In genomic region chr4:144021336-144021990, GRCh38 we compare ENCODE assay signal across 8 cellular contexts. TPM values are rescaled to one million over a fixed set of nuclear protein-coding genes. Genes with fewer than 3 reads are reported as not detected.
DNase-seq lines count a peak whose midpoint lies in the region; ATAC-seq, FAIRE-seq and TF ChIP-seq lines count a peak whose summit lies in the region.
"Not testable (repeated sequence)": the region's sequence is repeated elsewhere in the genome, so short reads cannot be mapped to it uniquely, and the experiment has no call there.

No MANE protein-coding gene starts in this region.

- not testable (repeated sequence) for H3K9ac ChIP-seq in OCI-LY3 (ENCODE audit: low read length); GM12878 (ENCODE audit: control insufficient read depth, insufficient read depth, low read length)

- not testable (repeated sequence) for H3K4me1 Mint-ChIP-seq in osteocyte (ENCODE audit: unreplicated experiment)

- not testable (repeated sequence) for H3K27ac ChIP-seq in OCI-LY3 (ENCODE audit: low read length); GM12878 (ENCODE audit: control insufficient read depth, insufficient read depth); left ventricle myocardium inferior (replicated peaks)

- not testable (repeated sequence) for FAIRE-seq in GM12878 (lab: Jason Lieb, UNC)

- H3K4me2 ChIP-seq in OCI-LY3 (ENCODE audit: low read length): peak overlapping the region; percentile 30; the same call in 1 of the 2 replicates
- H3K4me2 ChIP-seq in GM12878 (ENCODE audit: control insufficient read depth, insufficient read depth): not testable (repeated sequence)

- H3K27ac Mint-ChIP-seq in osteocyte (ENCODE audit: unreplicated experiment): not testable (repeated sequence)

- not testable (repeated sequence) for H3K27me3 ChIP-seq in H7 (ENCODE audit: control insufficient read depth, insufficient read depth, low read length); OCI-LY3 (ENCODE audit: low read depth, low read length); GM12878 (replicated peaks in 1 of 2; ENCODE audit: control insufficient read depth in 2 of 2, insufficient read depth in 2 of 2, low read length in 1 of 2); left ventricle myocardium inferior (ENCODE audit: low read depth)

- SMC1A ChIA-PET in GM12878 (lab: Charles Lee; ENCODE audit: uncharacterized antibody, unreplicated experiment): not testable (repeated sequence)

- H3K36me3 Mint-ChIP-seq in osteocyte (ENCODE audit: unreplicated experiment): not testable (repeated sequence)

- CTCF ChIA-PET in GM12878 (lab: Yijun Ruan, JAX): not testable (repeated sequence)

- not testable (repeated sequence) for TF ChIP-seq EP300 in GM12878 (IDR thresholded peaks at IDR 0.05; ENCODE audit: borderline replicate concordance in 1 of 2, control insufficient read depth in 1 of 2, low read depth in 2 of 2, low read length in 2 of 2)

- H3K9me3 ChIP-seq in OCI-LY3 (ENCODE audit: insufficient read depth, low read length); GM12878 (replicated peaks; ENCODE audit: control insufficient read depth, insufficient read depth, low read length); left ventricle myocardium inferior (replicated peaks): not testable (repeated sequence)

- peak; percentile 42 for TF ChIP-seq CTCF in AG09309 (IDR thresholded peaks at IDR 0.05; ENCODE audit: control insufficient read depth, insufficient read depth, low read depth, low read length, missing control alignments)
- peak; percentile 69 for TF ChIP-seq CTCF in OCI-LY3 (IDR thresholded peaks at IDR 0.05; ENCODE audit: low read depth, low read length)
- peak; percentile 41 to 55 (median 45); a peak in 5 of 6 replicates for TF ChIP-seq CTCF in GM12878 (IDR thresholded peaks at IDR 0.05 in 2 of 3, conservative IDR thresholded peaks at IDR 0.05 in 1 of 3; ENCODE audit: control insufficient read depth in 2 of 3, extremely low read depth in 1 of 3, insufficient read depth in 1 of 3, low read depth in 3 of 3, low read length in 3 of 3)
- peak; percentile 65 for TF ChIP-seq CTCF in left ventricle myocardium inferior (IDR thresholded peaks at IDR 0.05; ENCODE audit: borderline replicate concordance)
- TF ChIP-seq CTCF in osteocyte (IDR thresholded peaks at IDR 0.05): peak; percentile 66

- peak; percentile 50 for TF ChIP-seq RAD21 in GM12878 (IDR thresholded peaks at IDR 0.05; ENCODE audit: insufficient read depth, low read depth, low read length)

- not testable (repeated sequence) for TF ChIP-seq POLR2A in GM12878 (IDR thresholded peaks at IDR 0.05; ENCODE audit: low read depth, low read length)

- H3K27me3 Mint-ChIP-seq in osteocyte (ENCODE audit: unreplicated experiment): peaks cover 20% of the 10 kb centered on the region

- not testable (repeated sequence) for H3K4me3 ChIP-seq in AG09309 (ENCODE audit: control insufficient read depth, low read depth, low read length); H7 (ENCODE audit: insufficient read depth, low read depth, low read length); OCI-LY3 (ENCODE audit: low read length); GM12878; left ventricle myocardium inferior

- H3K36me3 ChIP-seq in H7 (replicated peaks; ENCODE audit: control insufficient read depth, insufficient read depth, low read length); OCI-LY3 (replicated peaks; ENCODE audit: low read depth, low read length); GM12878 (ENCODE audit: control insufficient read depth in 2 of 2, insufficient read depth in 2 of 2, low read length in 1 of 2); left ventricle myocardium inferior: not testable (repeated sequence)

- not testable (repeated sequence) for H3K9me3 Mint-ChIP-seq in osteocyte (ENCODE audit: unreplicated experiment)

- intact Hi-C loops in GM12878 (cut with micrococcal nuclease; ENCODE audit: unreplicated experiment): loop anchor here (1.0 kb wide), 1 partner anchor 247 kb away; no protein-coding TSS in a partner anchor
- intact Hi-C loops in left ventricle myocardium inferior (cut with micrococcal nuclease): not testable (repeated sequence)

- WGBS in GM12878 (ENCODE audit: insufficient coverage, insufficient replicate concordance, low lambda C conversion rate, missing lambda C conversion rate): 0% methylated on average over 4 of the region's 4 CpGs

- H2AFZ ChIP-seq in OCI-LY3 (ENCODE audit: low read depth, low read length); GM12878 (ENCODE audit: control insufficient read depth, low read depth, low read length): not testable (repeated sequence)

- not testable (repeated sequence) for H4K20me1 ChIP-seq in OCI-LY3 (ENCODE audit: insufficient read depth, low read length); GM12878 (ENCODE audit: control insufficient read depth, insufficient read depth)

- not testable (repeated sequence) for BruUV-seq in GM12878 (replicated peaks; lab: Mats Ljungman, UMichigan)

- H3K79me2 ChIP-seq in OCI-LY3 (ENCODE audit: low read length); GM12878 (ENCODE audit: control insufficient read depth, insufficient read depth, low read length): not testable (repeated sequence)

- not testable (repeated sequence) for DNase-seq in AG09309 (ENCODE audit: low read depth); GM12878 (ENCODE audit: low read depth, low spot score); left ventricle myocardium inferior; osteocyte (ENCODE audit: extremely low spot score, unreplicated experiment)
- DNase-seq in H7: peak; percentile 0
- peak; percentile 13 for DNase-seq in HT1080 (ENCODE audit: low read depth)

- in situ Hi-C loops in GM12878 (cut with MboI): not testable (repeated sequence)

- ATAC-seq in GM18498 (IDR thresholded peaks at IDR 0.05; ENCODE audit: unreplicated experiment) (peak; percentile 91), GM12878 (peak; percentile 89)

- RAD21 ChIA-PET in GM12878 (lab: Charles Lee; ENCODE audit: unreplicated experiment): not testable (repeated sequence)

- POLR2A ChIA-PET in GM12878 (lab: Charles Lee): not testable (repeated sequence)

- H3K4me1 ChIP-seq in OCI-LY3 (ENCODE audit: low read length); GM12878 (ENCODE audit: control insufficient read depth, insufficient read depth, low read length); left ventricle myocardium inferior: not testable (repeated sequence)

- not testable (repeated sequence) for H3K4me3 Mint-ChIP-seq in osteocyte (ENCODE audit: unreplicated experiment)

TF ChIP-seq in GM12878, 131 proteins besides CTCF, POLR2A, EP300 and RAD21:
- peak; percentile 16; the same call in 1 of the 2 replicates for TF ChIP-seq SMC3 (IDR thresholded peaks at IDR 0.05; ENCODE audit: borderline replicate concordance, low read length)
TF ChIP-seq in GM12878: peak in this region for 1; not testable (repeated sequence) for 130.

RNA-seq across cellular contexts. Expression of gene GYPB, which starts 2.3 kb away (rescaled TPM):
- total RNA-seq in H7 (2014; rRNA removed; shearing (Covaris generic)): not detected in 2 replicates
- not detected in 2 replicates for total RNA-seq in HT1080 (2014; rRNA removed; shearing (Covaris generic))
- polyA plus RNA-seq in HT1080 (2015; cell fraction: cytosol; rRNA removed): not detected in 2 replicates
- not detected in 2 replicates for polyA plus RNA-seq in HT1080 (2015; cell fraction: nucleus; rRNA removed)
- total RNA-seq in GM12878 (2013; cell fraction: nucleolus; rRNA removed): not detected in 2 replicates
- total RNA-seq in GM12878 (2014; rRNA removed) (not detected in 2 replicates), GM12878 (2014; rRNA removed; fragmentation: Illumina TruSeq; extraction: Trizol) (not detected in 2 replicates), GM12878 (2021) (not detected in 2 replicates), left ventricle myocardium inferior (not detected), osteocyte (not detected in 2 replicates)
- polyA plus RNA-seq in GM12878 (2011; ENCODE audit: low read depth): not detected
- polyA plus RNA-seq in GM12878 (2011; rRNA removed) (not detected in 2 replicates), GM12878 (2014; fragmentation: Illumina TruSeq; extraction: Trizol) (not detected in 2 replicates), GM12878 (2014; fragmentation: Nextera tagmentation; extraction: Ambion mirVana) (not detected), GM12878 (2014; rRNA removed) (not detected in 2 replicates), GM12878 (2016; fragmentation: Nextera tagmentation; extraction: Ambion mirVana) (under 1 TPM in 1 of 2 experiments, not detected in 1; 0.36 TPM)
- polyA plus RNA-seq in GM12878 (2011; cell fraction: cytosol; rRNA removed): not detected in 2 replicates
- polyA plus RNA-seq in GM12878 (2011; cell fraction: nucleus; rRNA removed): not detected in 2 replicates
- polyA plus RNA-seq in GM12878 (2012): not detected in 2 replicates
- not detected in 2 replicates for polyA minus RNA-seq in GM12878 (2011; rRNA and poly(A)+ RNA removed)
- not detected in 2 replicates for polyA minus RNA-seq in GM12878 (2011; cell fraction: cytosol; rRNA and poly(A)+ RNA removed)
- not detected in 2 replicates for polyA minus RNA-seq in GM12878 (2011; cell fraction: nucleus; rRNA and poly(A)+ RNA removed)
